Comparison of ENCODE assay signal across 8 cellular contexts in genomic region chr6:145963216-145964068, GRCh38. TPM values are rescaled to one million over a fixed set of nuclear protein-coding genes. Genes with fewer than 3 reads are reported as not detected.
A peak's percentile ranks its signal among the peaks of the same experiment; 100 is the strongest.
DNase-seq lines count a peak whose midpoint lies in the region; ATAC-seq and TF ChIP-seq lines count a peak whose summit lies in the region.

No MANE protein-coding gene starts in this region.

- H3K27ac Mint-ChIP-seq in stimulated activated effector memory CD8-positive, alpha-beta T cell treated with anti-CD3 and anti-CD28 coated beads, Interleukin-12 subunit alpha, Interleukin-12 subunit beta, amount 100 ng/mL, for 72 hours: peak overlapping the region; percentile 95

- peaks cover 34% of the 10 kb centered on the region for H3K4me1 Mint-ChIP-seq in stimulated activated effector memory CD8-positive, alpha-beta T cell treated with anti-CD3 and anti-CD28 coated beads, Interleukin-12 subunit alpha, Interleukin-12 subunit beta, amount 100 ng/mL, for 72 hours

- peak; percentile 29 for ATAC-seq in HG02885 (IDR thresholded peaks at IDR 0.05; ENCODE audit: poor library complexity, unreplicated experiment)
- peak; percentile 60 for ATAC-seq in stimulated activated effector memory CD8-positive, alpha-beta T cell treated with anti-CD3 and anti-CD28 coated beads, Interleukin-12 subunit alpha, Interleukin-12 subunit beta, amount 100 ng/mL, for 72 hours

- H3K36me3 Mint-ChIP-seq in stimulated activated effector memory CD8-positive, alpha-beta T cell treated with anti-CD3 and anti-CD28 coated beads, Interleukin-12 subunit alpha, Interleukin-12 subunit beta, amount 100 ng/mL, for 72 hours: no peaks in the 10 kb centered on the region

- H3K4me3 Mint-ChIP-seq in stimulated activated effector memory CD8-positive, alpha-beta T cell treated with anti-CD3 and anti-CD28 coated beads, Interleukin-12 subunit alpha, Interleukin-12 subunit beta, amount 100 ng/mL, for 72 hours: peak overlapping the region; percentile 94

- TF ChIP-seq POLR2A in erythroblast (IDR thresholded peaks at IDR 0.05; ENCODE audit: low read length): no peak

- H3K9me3 Mint-ChIP-seq in stimulated activated effector memory CD8-positive, alpha-beta T cell treated with anti-CD3 and anti-CD28 coated beads, Interleukin-12 subunit alpha, Interleukin-12 subunit beta, amount 100 ng/mL, for 72 hours: no peaks in the 10 kb centered on the region

- DNase-seq in NCI-H2081 (lab: John Stamatoyannopoulos, UW) (peak; percentile 1 to 19), NCI-H2081 treated with DMSO at 0.1 percent for 48 hours (lab: John Stamatoyannopoulos, UW) (no peak), NCI-H226 (peak; percentile 3), erythroblast (lab: John Stamatoyannopoulos, UW) (peak; percentile 71 to 76), myocyte (ENCODE audit: low read depth) (peak; percentile 61)
- DNase-seq in activated CD8-positive, alpha-beta memory T cell treated with anti-CD3 and anti-CD28 coated beads, Interleukin-2, amount 50 U/mL, for 1 hour (ENCODE audit: extremely low read depth): peak; percentile 0
- peak; percentile 16 to 67 for DNase-seq in stimulated activated effector memory CD8-positive, alpha-beta T cell treated with anti-CD3 and anti-CD28 coated beads, Interleukin-12 subunit alpha, Interleukin-12 subunit beta, amount 100 ng/mL, for 72 hours (ENCODE audit: low spot score in 2 of 2)

RNA-seq across cellular contexts. Expression of gene SHPRH, which starts 0.7 kb away (rescaled TPM):
- 13.2 and 14.0 TPM in 2 replicates for total RNA-seq in myocyte
- 3.2 TPM for polyA plus RNA-seq in myocyte (2012)
